ENCODE assay signal across 4 cellular contexts in genomic region chr18:55625875-55626274, GRCh38.
TF ChIP-seq lines count a peak whose summit lies in the region.

No MANE protein-coding gene starts in this region.

TF ChIP-seq in HepG2, 621 proteins besides CTCF, POLR2A, EP300 and RAD21 (continues in another document):
- peak; percentile 66 to 80 for TF ChIP-seq MAFK (conservative IDR thresholded peaks at IDR 0.05 in 1 of 2, IDR thresholded peaks at IDR 0.05 in 1 of 2; ENCODE audit: low read length in 2 of 2)
- peak; percentile 76 for TF ChIP-seq MAFF (IDR thresholded peaks at IDR 0.05; ENCODE audit: low read depth, low read length)
- no peak for TF ChIP-seq ZBTB39 (CRISPR knock-in tag; IDR thresholded peaks at IDR 0.05)
- no peak for TF ChIP-seq AFF4 (CRISPR knock-in tag; IDR thresholded peaks at IDR 0.05)
- TF ChIP-seq ZNF841 (CRISPR knock-in tag; IDR thresholded peaks at IDR 0.05; ENCODE audit: borderline replicate concordance): no peak
- no peak for TF ChIP-seq ZNF382 (CRISPR knock-in tag; IDR thresholded peaks at IDR 0.05; ENCODE audit: borderline replicate concordance)
- no peak for TF ChIP-seq SMAD3 (CRISPR knock-in tag; IDR thresholded peaks at IDR 0.05)

TF ChIP-seq in A549, 52 proteins besides CTCF, POLR2A, EP300 and RAD21:
- peak; percentile 65 for TF ChIP-seq MAFK (IDR thresholded peaks at IDR 0.05; ENCODE audit: partially characterized antibody)
- TF ChIP-seq RNF2 (IDR thresholded peaks at IDR 0.05; ENCODE audit: borderline replicate concordance, low read depth): no peak

TF ChIP-seq in IMR-90, 13 proteins besides CTCF, POLR2A, EP300 and RAD21:
- TF ChIP-seq MAFK (IDR thresholded peaks at IDR 0.05; ENCODE audit: low read depth, low read length): peak; percentile 69
- no peak for TF ChIP-seq MAZ (IDR thresholded peaks at IDR 0.05; ENCODE audit: borderline replicate concordance, low read depth, low read length)

TF ChIP-seq in K562, 482 proteins besides CTCF, POLR2A, EP300 and RAD21 (continues in another document):
- TF ChIP-seq ZBTB26 (CRISPR knock-in tag; IDR thresholded peaks at IDR 0.05) (no peak), ZBTB11 (CRISPR knock-in tag; IDR thresholded peaks at IDR 0.05) (no peak), DEAF1 (CRISPR knock-in tag; IDR thresholded peaks at IDR 0.05) (no peak), RREB1 (CRISPR knock-in tag; IDR thresholded peaks at IDR 0.05) (no peak), ZC3H4 (CRISPR knock-in tag; IDR thresholded peaks at IDR 0.05; ENCODE audit: borderline replicate concordance) (no peak), POLR2AphosphoS2 (IDR thresholded peaks at IDR 0.05; ENCODE audit: low read length) (no peak), C11orf30 (IDR thresholded peaks at IDR 0.05; ENCODE audit: low read depth) (peak; percentile 50; the same call in 1 of the 2 replicates), MAFG (tag; conservative IDR thresholded peaks at IDR 0.05) (peak; percentile 40; the same call in 1 of the 2 replicates), ZZZ3 (IDR thresholded peaks at IDR 0.05) (no peak), CBFB (CRISPR knock-in tag; IDR thresholded peaks at IDR 0.05) (no peak), ASH1L (IDR thresholded peaks at IDR 0.05; ENCODE audit: borderline replicate concordance, low read depth, partially characterized antibody) (no peak), ZNF217 (CRISPR knock-in tag; IDR thresholded peaks at IDR 0.05) (no peak), MAFF (IDR thresholded peaks at IDR 0.05; ENCODE audit: low read length) (peak; percentile 54; the same call in 1 of the 2 replicates), MITF (IDR thresholded peaks at IDR 0.05) (no peak), CTBP1 (IDR thresholded peaks at IDR 0.05; ENCODE audit: borderline replicate concordance) (no peak), NBN (IDR thresholded peaks at IDR 0.05; ENCODE audit: low read depth) (no peak), NR1H2 (CRISPR knock-in tag; IDR thresholded peaks at IDR 0.05) (no peak), SIN3A (IDR thresholded peaks at IDR 0.05; ENCODE audit: borderline replicate concordance in 2 of 2, control insufficient read depth in 1 of 2, low read depth in 2 of 2, low read length in 2 of 2) (no peak), CREB1 (IDR thresholded peaks at IDR 0.05) (no peak), CREB1 (CRISPR knock-in tag; IDR thresholded peaks at IDR 0.05) (no peak), HINFP (tag; conservative IDR thresholded peaks at IDR 0.05; ENCODE audit: low read depth) (no peak), ZNF318 (IDR thresholded peaks at IDR 0.05; ENCODE audit: borderline replicate concordance in 1 of 2, low read depth in 1 of 2) (no peak), MBD2 (IDR thresholded peaks at IDR 0.05; ENCODE audit: borderline replicate concordance, low read depth) (no peak)
